Comparison of ENCODE assay signal across 11 cellular contexts in the genomic region with DNA sequence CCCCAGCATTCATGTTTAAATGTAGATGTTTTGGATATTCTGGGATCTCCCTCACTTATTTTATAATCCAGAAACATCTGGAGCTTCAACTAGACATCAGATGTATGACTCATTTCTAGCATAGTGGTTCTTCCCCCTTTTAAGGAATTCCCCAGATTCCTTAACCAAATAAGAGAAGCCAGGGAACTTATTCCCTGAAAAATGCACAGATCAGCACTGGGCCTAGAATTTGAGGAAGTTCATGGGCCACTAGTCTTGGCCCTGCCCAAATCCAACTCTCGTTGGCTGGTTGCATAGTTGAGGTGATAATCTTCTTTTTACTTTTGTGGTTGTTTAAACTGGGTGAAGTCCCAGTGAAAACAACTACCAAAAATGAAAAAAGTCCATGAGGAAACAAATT. TPM values are rescaled to one million over a fixed set of nuclear protein-coding genes. Genes with fewer than 3 reads are reported as not detected.
DNase-seq lines count a peak whose midpoint lies in the region; ATAC-seq and TF ChIP-seq lines count a peak whose summit lies in the region.
"Had no signal": no experiment of that assay in that cellular context is flagged by ENCODE, and none has a peak within 500 bp of the region (broad histone marks: within the 10 kb centered on the region; RNA-seq: fewer than 3 reads in every experiment).

No MANE protein-coding gene starts in this region.

- CTCF ChIA-PET in activated CD4-positive, alpha-beta memory T cell treated with anti-CD3 and anti-CD28 coated beads, Interleukin-2, amount 10 ng/mL, durations not matched to agents 7 days and 5 days (lab: Charles Lee) = interaction anchor here (1.5 kb wide), 1 partner anchor 16 kb away, joined by 4 read pairs; no protein-coding TSS in a partner anchor

- no peaks in the 10 kb centered on the region for H3K79me2 ChIP-seq in mesendoderm (ENCODE audit: control insufficient read depth, insufficient read depth, low read length)

- no peak overlapping the region for H3K23ac ChIP-seq in mesendoderm (ENCODE audit: low read length)

- no peak overlapping the region for H2AK5ac ChIP-seq in mesendoderm (ENCODE audit: low read length)

- TF ChIP-seq CTCF in AG10803 (conservative IDR thresholded peaks at IDR 0.05; ENCODE audit: low read length) (no peak), chondrocyte (IDR thresholded peaks at IDR 0.05) (no peak)

- WGBS in mesendoderm (ENCODE audit: extremely low coverage, insufficient coverage, low lambda C conversion rate) = no CpG with 5 or more reads among the region's 1 CpG

- ATAC-seq in HG03442 (IDR thresholded peaks at IDR 0.05; ENCODE audit: unreplicated experiment) = peak; percentile 59
- no peak for ATAC-seq in GM18502 (IDR thresholded peaks at IDR 0.05; ENCODE audit: poor library complexity, unreplicated experiment)

- peaks cover 6% of the 10 kb centered on the region for H3K4me1 ChIP-seq in mesendoderm (ENCODE audit: control insufficient read depth, low read depth, low read length)

- H3K36me3 Mint-ChIP-seq in chondrocyte (ENCODE audit: low read depth) = peaks cover 18% of the 10 kb centered on the region
- H3K36me3 Mint-ChIP-seq in activated CD4-positive, alpha-beta memory T cell treated with anti-CD3 and anti-CD28 coated beads, Interleukin-2, amount 10 ng/mL, durations not matched to agents 7 days and 5 days (ENCODE audit: low read depth) = peaks cover 21% of the 10 kb centered on the region

- H3K56ac ChIP-seq in mesendoderm (ENCODE audit: low read length) = no peak overlapping the region

- no peak overlapping the region for H3K4me3 Mint-ChIP-seq in chondrocyte (ENCODE audit: unreplicated experiment)
- no peak overlapping the region for H3K4me3 Mint-ChIP-seq in activated CD4-positive, alpha-beta memory T cell treated with anti-CD3 and anti-CD28 coated beads, Interleukin-2, amount 10 ng/mL, durations not matched to agents 7 days and 5 days

- H3K36me3 ChIP-seq in mesendoderm (ENCODE audit: control insufficient read depth, insufficient read depth, low read length) = no peaks in the 10 kb centered on the region

- H3K4me2 ChIP-seq in mesendoderm (ENCODE audit: low read length) = no peak overlapping the region

- H3K18ac ChIP-seq in mesendoderm (ENCODE audit: low read length) = no peak overlapping the region

- no peak overlapping the region for H2BK120ac ChIP-seq in mesendoderm (ENCODE audit: low read depth, low read length)

- H3K27me3 Mint-ChIP-seq in chondrocyte (ENCODE audit: low read depth) = no peaks in the 10 kb centered on the region
- H3K27me3 Mint-ChIP-seq in activated CD4-positive, alpha-beta memory T cell treated with anti-CD3 and anti-CD28 coated beads, Interleukin-2, amount 10 ng/mL, durations not matched to agents 7 days and 5 days = no peaks in the 10 kb centered on the region

- H3K9me3 Mint-ChIP-seq in chondrocyte (ENCODE audit: low read depth) = peaks cover 3% of the 10 kb centered on the region
- no peaks in the 10 kb centered on the region for H3K9me3 Mint-ChIP-seq in activated CD4-positive, alpha-beta memory T cell treated with anti-CD3 and anti-CD28 coated beads, Interleukin-2, amount 10 ng/mL, durations not matched to agents 7 days and 5 days

- H2BK5ac ChIP-seq in mesendoderm (ENCODE audit: low read length) = no peak overlapping the region

- H3K9ac ChIP-seq in mesendoderm (ENCODE audit: low read length) = no peak overlapping the region

- no peak overlapping the region for H2BK15ac ChIP-seq in mesendoderm (replicated peaks; ENCODE audit: low read depth)

- no peak overlapping the region for H3K4ac ChIP-seq in mesendoderm (ENCODE audit: low read depth, low read length)

- H4K5ac ChIP-seq in mesendoderm (ENCODE audit: low read length) = no peak overlapping the region

- H4K8ac ChIP-seq in mesendoderm (ENCODE audit: low read depth, low read length) = no peak overlapping the region

- no peak overlapping the region for H3K27ac ChIP-seq in mesendoderm (ENCODE audit: low read depth, low read length)

- H3K79me1 ChIP-seq in mesendoderm (ENCODE audit: low read length) = no peaks in the 10 kb centered on the region

- H3K27me3 ChIP-seq in mesendoderm (ENCODE audit: insufficient read depth, low read length, poor library complexity) = no peaks in the 10 kb centered on the region

- peak; percentile 91 for DNase-seq in AG10803 (ENCODE audit: low read depth)
- DNase-seq in chondrocyte (ENCODE audit: low spot score) = no peak
- DNase-seq in mesendoderm = peak; percentile 30
- no peak for DNase-seq in NCI-H345 (lab: John Stamatoyannopoulos, UW)
- no peak for DNase-seq in activated CD4-positive, alpha-beta memory T cell treated with anti-CD3 and anti-CD28 coated beads, Interleukin-2, amount 10 ng/mL, durations not matched to agents 7 days and 5 days
- DNase-seq in NCI-H82 (lab: John Stamatoyannopoulos, UW) = no peak
- DNase-seq: DMS79, glutamatergic neuron, SIG-M5 had no signal

- peaks cover 73% of the 10 kb centered on the region for H3K4me1 Mint-ChIP-seq in chondrocyte (ENCODE audit: low read depth)
- H3K4me1 Mint-ChIP-seq in activated CD4-positive, alpha-beta memory T cell treated with anti-CD3 and anti-CD28 coated beads, Interleukin-2, amount 10 ng/mL, durations not matched to agents 7 days and 5 days = peaks cover 15% of the 10 kb centered on the region

- POLR2A ChIA-PET in activated CD4-positive, alpha-beta memory T cell treated with anti-CD3 and anti-CD28 coated beads, Interleukin-2, amount 10 ng/mL, durations not matched to agents 7 days and 5 days (lab: Charles Lee) = no interaction called here

- no peak overlapping the region for H3K4me3 ChIP-seq in AG10803 (ENCODE audit: low read length)
- no peak overlapping the region for H3K4me3 ChIP-seq in mesendoderm (ENCODE audit: low read length)

- peak overlapping the region; percentile 84 for H3K27ac Mint-ChIP-seq in chondrocyte (ENCODE audit: unreplicated experiment)
- no peak overlapping the region for H3K27ac Mint-ChIP-seq in activated CD4-positive, alpha-beta memory T cell treated with anti-CD3 and anti-CD28 coated beads, Interleukin-2, amount 10 ng/mL, durations not matched to agents 7 days and 5 days

RNA-seq across cellular contexts. Expression of a gene that starts 20.4 kb away (rescaled TPM):
- 0.95 to 1.3 TPM (median 0.99 TPM) in 3 replicates for total RNA-seq in chondrocyte
- 0.08 TPM for polyA plus RNA-seq in mesendoderm (2013, experiment 1 of 2)
- 0.34 TPM for polyA plus RNA-seq in mesendoderm (2013, experiment 2 of 2)
- total RNA-seq in activated CD4-positive, alpha-beta memory T cell treated with anti-CD3 and anti-CD28 coated beads, Interleukin-2, amount 10 ng/mL, durations not matched to agents 7 days and 5 days = not detected

RNA-seq across cellular contexts. Expression of a gene that starts 39.4 kb away (rescaled TPM):
- 3.3 to 6.3 TPM (median 3.4 TPM) in 3 replicates for total RNA-seq in chondrocyte
- 10.3 TPM for polyA plus RNA-seq in mesendoderm (2013, experiment 1 of 2)
- polyA plus RNA-seq in mesendoderm (2013, experiment 2 of 2) = 11.1 TPM
- 10 to 100 TPM; 10.3 to 11.9 TPM for total RNA-seq in activated CD4-positive, alpha-beta memory T cell treated with anti-CD3 and anti-CD28 coated beads, Interleukin-2, amount 10 ng/mL, durations not matched to agents 7 days and 5 days

Comparison
In these comparisons a context has a peak if more than half of its experiments do, and no peak if none do; other contexts are left out.
1. DNase-seq: peak in AG10803 (single experiment) and mesendoderm (single experiment); none in chondrocyte (single experiment), NCI-H345 (single experiment), activated CD4-positive, alpha-beta memory T cell treated with anti-CD3 and anti-CD28 coated beads, Interleukin-2, amount 10 ng/mL, durations not matched to agents 7 days and 5 days (single experiment) and NCI-H82 (single experiment).